Comparison of ENCODE assay signal across 14 cellular contexts in genomic region chr15:39720721-39721611, GRCh38.
DNase-seq lines count a peak whose midpoint lies in the region; ATAC-seq and TF ChIP-seq lines count a peak whose summit lies in the region.
"Had no signal": no experiment of that assay in that cellular context is flagged by ENCODE, and none has a peak within 500 bp of the region (broad histone marks: within the 10 kb centered on the region; RNA-seq: fewer than 3 reads in every experiment).

No MANE protein-coding gene starts in this region.

- WGBS in mesenchymal stem cell, result 79% methylated on average over 3 of the region's 5 CpGs
- 80 to 84% (median 82%) methylated on average over 5 of the region's 5 CpGs for WGBS in adrenal gland, 4 donors

- no peak overlapping the region for H2BK12ac ChIP-seq in mesenchymal stem cell (ENCODE audit: low read length in 2 of 2)

- no peak overlapping the region for H2BK5ac ChIP-seq in mesenchymal stem cell (ENCODE audit: low read depth, low read length, poor library complexity, severe bottlenecking)

- no peak overlapping the region for H2BK15ac ChIP-seq in mesenchymal stem cell (ENCODE audit: low read depth, poor library complexity, severe bottlenecking)

- no peak overlapping the region for H3K4me3 Mint-ChIP-seq in T-cell
- H3K4me3 Mint-ChIP-seq: activated naive CD8-positive, alpha-beta T cell treated with anti-CD3 and anti-CD28 coated beads, Interleukin-2, amount 10 ng/mL, durations not matched to agents 7 days and 5 days; CD8-positive, alpha-beta memory T cell had no signal

- intact Hi-C loops in adrenal gland (cut with DNase I), result no loop called here

- H3K4me1 Mint-ChIP-seq in T-cell, result no peaks in the 10 kb centered on the region

- no peaks in the 10 kb centered on the region for H3K79me1 ChIP-seq in mesenchymal stem cell (replicated peaks; ENCODE audit: low read length, poor library complexity, severe bottlenecking)

- no peak for ATAC-seq in T-cell (replicated peaks in 1 of 4)
- ATAC-seq: GM12878 had no signal

- no peak overlapping the region for H3K4ac ChIP-seq in mesenchymal stem cell (ENCODE audit: low read depth in 1 of 2, low read length in 2 of 2)

- H3K27me3 ChIP-seq in mesenchymal stem cell (ENCODE audit: control insufficient read depth in 1 of 2, insufficient read depth in 1 of 2, low read length in 2 of 2) (no peaks in the 10 kb centered on the region), adrenal gland (no peaks in the 10 kb centered on the region)
- H3K27me3 ChIP-seq: transverse colon had no signal

- H4K8ac ChIP-seq in mesenchymal stem cell (ENCODE audit: low read length), result no peak overlapping the region

- in situ Hi-C loops in KBM-7 (cut with MboI; ENCODE audit: low pct_unique_long_range_greater_than_20kb, low sequenced_read_pairs), result no loop called here
- in situ Hi-C loops in astrocyte of the cerebellum (cut with HindIII; ENCODE audit: low sequenced_read_pairs), result no loop called here

- H3K36me3 Mint-ChIP-seq in T-cell, result no peaks in the 10 kb centered on the region
- H3K36me3 Mint-ChIP-seq: activated naive CD8-positive, alpha-beta T cell treated with anti-CD3 and anti-CD28 coated beads, Interleukin-2, amount 10 ng/mL, durations not matched to agents 7 days and 5 days; CD8-positive, alpha-beta memory T cell had no signal

- H3K4me3 ChIP-seq in astrocyte of the cerebellum (ENCODE audit: low read depth, low read length) (no peak overlapping the region), mesenchymal stem cell (ENCODE audit: insufficient read depth in 1 of 2, low read depth in 1 of 2, low read length in 2 of 2) (peak overlapping the region in 1 of 2 experiments; percentile 45), adrenal gland (no peak overlapping the region)
- H3K4me3 ChIP-seq: GM12878, transverse colon had no signal

- no peaks in the 10 kb centered on the region for H3K9me3 Mint-ChIP-seq in T-cell
- H3K9me3 Mint-ChIP-seq: activated naive CD8-positive, alpha-beta T cell treated with anti-CD3 and anti-CD28 coated beads, Interleukin-2, amount 10 ng/mL, durations not matched to agents 7 days and 5 days; CD8-positive, alpha-beta memory T cell had no signal

- H3K9ac ChIP-seq in mesenchymal stem cell (ENCODE audit: low read length), result peak overlapping the region; percentile 76

- no peak overlapping the region for H3K14ac ChIP-seq in mesenchymal stem cell (ENCODE audit: low read length in 2 of 2)

- no peak overlapping the region for H3K18ac ChIP-seq in mesenchymal stem cell (ENCODE audit: low read depth in 1 of 2, low read length in 2 of 2)

- peaks cover 1% of the 10 kb centered on the region for H3K4me1 ChIP-seq in mesenchymal stem cell (ENCODE audit: control insufficient read depth, insufficient read depth, low read depth, low read length)
- H3K4me1 ChIP-seq in adrenal gland (replicated peaks in 1 of 2), result no peaks in the 10 kb centered on the region
- H3K4me1 ChIP-seq: transverse colon had no signal

- H3K27me3 Mint-ChIP-seq in T-cell, result peaks cover 6 to 7% of the 10 kb centered on the region in 2 donors

- no peak overlapping the region for H3K23ac ChIP-seq in mesenchymal stem cell (ENCODE audit: low read length in 2 of 2)

- POLR2A ChIA-PET in T-cell (lab: Charles Lee), result no interaction called here

- no peak overlapping the region for H2AFZ ChIP-seq in mesenchymal stem cell (ENCODE audit: low read depth, low read length)

- H3K36me3 ChIP-seq in mesenchymal stem cell (ENCODE audit: control insufficient read depth in 1 of 2, insufficient read depth in 2 of 2, low read depth in 1 of 2, low read length in 2 of 2) (no peaks in the 10 kb centered on the region), adrenal gland (replicated peaks in 1 of 2) (no peaks in the 10 kb centered on the region)
- H3K36me3 ChIP-seq: transverse colon had no signal

- DNase-seq in CMK (ENCODE audit: low read depth) (peak; percentile 67), KBM-7 (peak; percentile 8), astrocyte of the cerebellum (ENCODE audit: low read depth) (peak; percentile 74), mesenchymal stem cell (peak; percentile 13), T-cell (no peak), adrenal gland (no peak), RPMI8226 (no peak)
- DNase-seq in effector CD8-positive, alpha-beta T cell (lab: John Stamatoyannopoulos, UW), result no peak
- DNase-seq: activated naive CD8-positive, alpha-beta T cell treated with anti-CD3 and anti-CD28 coated beads, Interleukin-2, amount 10 ng/mL, durations not matched to agents 7 days and 5 days; CD8-positive, alpha-beta memory T cell; effector CD4-positive, alpha-beta T cell; small intestine; transverse colon had no signal

- TF ChIP-seq POLR2A in adrenal gland (IDR thresholded peaks at IDR 0.05), result no peak

- H2BK120ac ChIP-seq in mesenchymal stem cell (ENCODE audit: low read depth, low read length), result no peak overlapping the region

- TF ChIP-seq CTCF in astrocyte of the cerebellum (IDR thresholded peaks at IDR 0.05; ENCODE audit: low read depth, low read length, missing control alignments) (no peak), adrenal gland (IDR thresholded peaks at IDR 0.05) (no peak)

- no peak overlapping the region for H3K27ac Mint-ChIP-seq in T-cell
- H3K27ac Mint-ChIP-seq: activated naive CD8-positive, alpha-beta T cell treated with anti-CD3 and anti-CD28 coated beads, Interleukin-2, amount 10 ng/mL, durations not matched to agents 7 days and 5 days; CD8-positive, alpha-beta memory T cell had no signal

- no peak overlapping the region for H2AK5ac ChIP-seq in mesenchymal stem cell (ENCODE audit: low read length, severe bottlenecking)

- H3K9me3 ChIP-seq in mesenchymal stem cell (ENCODE audit: control insufficient read depth, low read length), result no peaks in the 10 kb centered on the region
- no peaks in the 10 kb centered on the region for H3K9me3 ChIP-seq in adrenal gland (replicated peaks in 1 of 3)
- H3K9me3 ChIP-seq: transverse colon had no signal

- H3K27ac ChIP-seq in mesenchymal stem cell (ENCODE audit: low read length, poor library complexity, severe bottlenecking) (peak overlapping the region; percentile 23), adrenal gland (no peak overlapping the region)
- H3K27ac ChIP-seq: transverse colon had no signal

- CTCF ChIA-PET in T-cell (lab: Charles Lee), result interaction anchor here in 1 of 2 donors (0.6 kb wide), 1 partner anchor 1767 kb away, joined by 4 read pairs; no protein-coding TSS in a partner anchor

- H4K91ac ChIP-seq in mesenchymal stem cell (ENCODE audit: low read length), result no peak overlapping the region

- no peak overlapping the region for H3K4me2 ChIP-seq in mesenchymal stem cell (ENCODE audit: low read length, poor library complexity, severe bottlenecking)

Comparison
In these comparisons a context has a peak if more than half of its experiments do, and no peak if none do; other contexts are left out.
1. DNase-seq: peak in CMK (single experiment), KBM-7 (single experiment), astrocyte of the cerebellum (single experiment) and mesenchymal stem cell (single experiment); none in effector CD8-positive, alpha-beta T cell (single experiment), T-cell (0 of 34), adrenal gland (0 of 7) and RPMI8226 (single experiment).